ENCODE assay signal across 23 cellular contexts in the genomic region with DNA sequence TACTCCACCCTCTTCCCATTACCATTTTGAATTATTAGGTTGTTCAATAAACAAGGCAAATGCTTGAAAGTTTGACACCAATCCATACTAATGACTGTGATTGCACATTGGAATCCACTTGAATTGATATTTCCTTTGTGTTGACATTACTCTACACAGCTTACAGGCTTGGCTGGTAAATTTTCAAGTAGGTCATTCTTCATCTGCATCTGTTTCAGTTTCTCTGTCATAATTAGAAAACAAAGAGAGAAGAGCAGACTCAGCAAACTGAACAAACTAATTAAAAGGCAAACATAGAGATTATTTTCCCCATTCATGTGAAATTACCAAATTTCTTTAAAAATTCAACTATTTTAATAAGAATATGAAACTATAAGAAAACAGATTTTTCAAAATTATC.
"Had no signal": no experiment of that assay in that cellular context is flagged by ENCODE, and none has a peak within 500 bp of the region (broad histone marks: within the 10 kb centered on the region; RNA-seq: fewer than 3 reads in every experiment).

No MANE protein-coding gene starts in this region.

- H3K9me3 ChIP-seq: ovary, thoracic aorta, tibial artery, upper lobe of right lung had no signal

- H2AFZ ChIP-seq: hepatocyte had no signal

- DNase-seq: islet precursor cell; left ventricle myocardium inferior; mesendoderm; naive B cell; ovary; right cardiac atrium; stimulated activated CD4-positive, alpha-beta T cell treated with anti-CD3 and anti-CD28 coated beads, Interleukin-12 subunit alpha, Interleukin-12 subunit beta, amount 100 ng/mL, for 4 hours; stimulated activated CD4-positive, alpha-beta T cell treated with anti-CD3 and anti-CD28 coated beads, Interleukin-15, amount 100 ng/mL, for 24 hours; stimulated activated CD4-positive, alpha-beta T cell treated with anti-CD3 and anti-CD28 coated beads, Interleukin-2, amount 100 ng/mL, for 24 hours; stimulated activated CD4-positive, alpha-beta T cell treated with anti-CD3 and anti-CD28 coated beads, Interleukin-4, amount 100 ng/mL, for 1 hour; stimulated activated naive B cell treated with anti-CD40 and anti-IgM and Interleukin-4, amounts not matched to agents 10 μg/mL and 1 μg/mL and 100 μg/mL, for 72 hours; stimulated activated naive CD8-positive, alpha-beta T cell treated with anti-CD3 and anti-CD28 coated beads, Interleukin-15, Interleukin-2, amounts not matched to agents 100 U/mL and 50 U/mL, for 24 hours; stomach; tibial artery; trophoblast cell; upper lobe of right lung had no signal

- H3K27me3 ChIP-seq: hepatocyte, ovary, stomach, tibial artery, upper lobe of right lung had no signal

- ATAC-seq: natural killer cell treated with Interleukin-12 subunit alpha and Interleukin-12 subunit beta and Interleukin-15 and Interleukin-18, amount 100 ng/mL, for 72 hours; right cardiac atrium; sciatic nerve; stimulated activated naive B cell treated with anti-CD40 and anti-IgM and Interleukin-4, amounts not matched to agents 10 μg/mL and 1 μg/mL and 100 μg/mL, for 72 hours; stimulated activated naive CD8-positive, alpha-beta T cell treated with anti-CD3 and anti-CD28 coated beads, Interleukin-15, Interleukin-2, amounts not matched to agents 100 U/mL and 50 U/mL, for 24 hours; upper lobe of right lung had no signal

- FAIRE-seq: urothelium cell line had no signal

- H3K4me3 ChIP-seq: hepatocyte, left ventricle myocardium inferior, lung, ovary, skin epidermis, stomach, thoracic aorta, tibial artery, upper lobe of right lung had no signal

- H3K4me2 ChIP-seq: hepatocyte had no signal

- H3K79me2 ChIP-seq: hepatocyte had no signal

- H3K4me1 ChIP-seq: left ventricle myocardium inferior, stomach, tibial artery, upper lobe of right lung had no signal

- H3K27ac ChIP-seq: hepatocyte, left ventricle myocardium inferior, ovary, skin epidermis, stomach, thoracic aorta, tibial artery, upper lobe of right lung had no signal

- H3K36me3 ChIP-seq: left ventricle myocardium inferior, ovary, stomach, thoracic aorta, tibial artery, upper lobe of right lung had no signal
